In the genomic region with DNA sequence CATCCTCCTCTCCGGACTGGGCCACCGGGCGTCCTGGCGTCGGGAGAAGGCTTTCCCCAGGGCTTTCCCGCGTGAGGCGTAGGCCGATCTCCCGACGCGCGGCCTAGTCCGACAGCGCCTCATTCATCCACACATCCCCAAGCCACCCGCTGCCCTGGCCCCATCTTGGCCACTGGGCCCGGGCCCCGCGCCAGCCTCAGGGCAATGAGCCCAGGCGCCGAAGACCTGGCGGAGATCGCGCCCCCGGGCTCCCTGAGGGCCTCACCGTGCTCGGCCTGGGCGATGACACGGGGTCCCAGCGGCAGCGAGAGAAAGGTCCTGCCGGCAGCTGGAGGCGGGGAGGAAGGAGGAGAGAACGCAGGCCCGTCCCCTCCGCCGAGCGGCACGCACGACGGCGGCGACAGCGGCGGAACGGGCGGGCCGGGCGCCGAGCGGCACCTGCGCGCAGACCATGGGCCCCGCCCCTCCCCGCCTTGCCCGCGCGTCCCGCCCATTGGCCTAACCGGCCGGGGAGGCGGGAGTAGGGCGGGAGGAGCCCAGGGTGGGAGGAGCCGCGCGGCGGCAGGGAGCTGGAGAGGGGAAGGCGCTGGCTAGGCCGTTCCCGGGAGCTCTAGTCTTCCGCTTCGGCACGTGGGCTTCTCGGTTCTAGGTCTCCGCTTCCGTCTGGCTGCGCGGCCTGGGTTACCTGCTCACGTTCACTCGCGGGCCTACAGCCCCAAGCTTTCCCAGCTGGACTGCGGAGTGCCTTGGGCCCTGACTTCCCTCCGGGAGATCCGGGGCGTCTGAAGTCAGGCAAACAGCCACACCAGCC, we compare ENCODE assay signal across 9 cellular contexts. TPM values are rescaled to one million over a fixed set of nuclear protein-coding genes. Genes with fewer than 3 reads are reported as not detected.
A peak's percentile ranks its signal among the peaks of the same experiment; 100 is the strongest.
DNase-seq lines count a peak whose midpoint lies in the region; ATAC-seq, FAIRE-seq and TF ChIP-seq lines count a peak whose summit lies in the region.
"Had no signal": no experiment of that assay in that cellular context is flagged by ENCODE, and none has a peak within 500 bp of the region (broad histone marks: within the 10 kb centered on the region; RNA-seq: fewer than 3 reads in every experiment).

A gene (minus strand): TSS at position 346 of the 811 bp plus-strand sequence. CDS start 1,717 bp downstream, outside the sequence.

- peaks cover 25% of the 10 kb centered on the region for H3K4me1 ChIP-seq in keratinocyte (ENCODE audit: control insufficient read depth, extremely low read depth, insufficient read depth, low read length)

- H3K36me3 ChIP-seq in keratinocyte (ENCODE audit: control insufficient read depth in 2 of 2, extremely low read depth in 1 of 2, insufficient read depth in 2 of 2, low read length in 2 of 2), result peaks cover 0 to 13% of the 10 kb centered on the region in 2 experiments

- H3K9ac ChIP-seq in keratinocyte (ENCODE audit: control insufficient read depth, extremely low read depth, insufficient read depth, low read length), result peak within 1 kb of the TSS; percentile 88

- no peaks in the 10 kb centered on the region for H3K27me3 ChIP-seq in keratinocyte (ENCODE audit: control insufficient read depth, extremely low read depth, insufficient read depth, low read length)

- no peak for TF ChIP-seq CTCF in keratinocyte (optimal IDR thresholded peaks at IDR 0.05 in 1 of 3, IDR thresholded peaks at IDR 0.05 in 1 of 3, conservative IDR thresholded peaks at IDR 0.05 in 1 of 3; ENCODE audit: extremely low read depth in 1 of 3, insufficient read depth in 2 of 3, low read length in 3 of 3)

- dilution Hi-C loops in keratinocyte (cut with MboI; ENCODE audit: extremely low pct_ligation_motif_present, low sequenced_read_pairs), result no loop called here

- no peaks in the 10 kb centered on the region for H4K20me1 ChIP-seq in keratinocyte (ENCODE audit: control insufficient read depth, extremely low read depth, insufficient read depth, low read length)

- FAIRE-seq in keratinocyte (lab: Jason Lieb, UNC), result no peak
- FAIRE-seq: endometrium had no signal

- H3K27ac ChIP-seq in keratinocyte (ENCODE audit: control insufficient read depth, insufficient read depth, low read length), result peak within 1 kb of the TSS; percentile 81

- peak within 1 kb of the TSS; percentile 97 for H3K4me2 ChIP-seq in keratinocyte (ENCODE audit: control insufficient read depth, extremely low read depth, insufficient read depth, low read depth, low read length)

- H3K79me2 ChIP-seq in keratinocyte (ENCODE audit: control insufficient read depth, insufficient read depth, low read length), result peaks cover 47% of the 10 kb centered on the region

- DNase-seq in Ammon's horn (ENCODE audit: low spot score) (peak; percentile 96), GM19238 (ENCODE audit: insufficient read length, low spot score) (peak; percentile 93), NCI-H510A (lab: John Stamatoyannopoulos, UW) (peak; percentile 100), cerebellar nuclear complex (lab: John Stamatoyannopoulos, UW) (peak; percentile 36 to 67), keratinocyte (ENCODE audit: low read depth, low spot score) (peak; percentile 56)
- peak; percentile 92 for DNase-seq in activated CD4-positive, alpha-beta T cell treated with anti-CD3 and anti-CD28 coated beads for 1 hour
- peak; percentile 91 to 97 (median 94) for DNase-seq in stimulated activated CD4-positive, alpha-beta T cell treated with anti-CD3 and anti-CD28 coated beads, Interleukin-12 subunit alpha, Interleukin-12 subunit beta, amount 100 ng/mL, for 48 hours (ENCODE audit: low read depth in 2 of 3, low spot score in 1 of 3)

- H3K9me1 ChIP-seq in keratinocyte (ENCODE audit: control insufficient read depth, extremely low read depth, insufficient read depth, low read length), result no peaks in the 10 kb centered on the region

- peak within 1 kb of the TSS; percentile 92 for H2AFZ ChIP-seq in keratinocyte (ENCODE audit: control insufficient read depth, low read length)

- no peaks in the 10 kb centered on the region for H3K9me3 ChIP-seq in keratinocyte (ENCODE audit: control insufficient read depth, low read depth, low read length)

- peak; percentile 96 for ATAC-seq in HG03439 (IDR thresholded peaks at IDR 0.05; ENCODE audit: unreplicated experiment)

- peak within 1 kb of the TSS; percentile 75 to 90 (median 89) for H3K4me3 ChIP-seq in keratinocyte (ENCODE audit: control insufficient read depth in 2 of 3, extremely low read depth in 1 of 3, insufficient read depth in 2 of 3, low read depth in 1 of 3, low read length in 3 of 3)

RNA-seq across cellular contexts. Expression of the gene that starts here (rescaled TPM):
- 101 to 217 TPM (median 138 TPM) in 3 replicates for polyA plus RNA-seq in keratinocyte
- polyA plus RNA-seq in keratinocyte (2011; ENCODE audit: low read depth), result 139 TPM
- 139 and 225 TPM in 2 replicates for polyA plus RNA-seq in keratinocyte (2011; cell fraction: cytosol; rRNA removed)
- 47.2 and 67.8 TPM in 2 replicates for polyA plus RNA-seq in keratinocyte (2011; cell fraction: nucleus; rRNA removed)
- polyA plus RNA-seq in keratinocyte (2012; ENCODE audit: low replicate concordance), result 133 and 148 TPM in 2 replicates
- polyA minus RNA-seq in keratinocyte, result 17.1 to 130 TPM (median 49.4 TPM) in 3 replicates
- 56.0 TPM for polyA minus RNA-seq in keratinocyte (2011; cell fraction: cytosol; rRNA and poly(A)+ RNA removed)
- 25.7 and 58.5 TPM in 2 replicates for polyA minus RNA-seq in keratinocyte (2011; cell fraction: nucleus; rRNA and poly(A)+ RNA removed)

Comparison
In these comparisons a context has a peak if more than half of its experiments do, and no peak if none do; other contexts are left out.
1. Peak in every context shown above with its lines: DNase-seq, ATAC-seq, H3K4me3 ChIP-seq and H3K27ac ChIP-seq.